ENCODE assay signal across 38 cellular contexts in genomic region chr7:13169356-13169755, GRCh38.
"Had no signal": no experiment of that assay in that cellular context is flagged by ENCODE, and none has a peak within 500 bp of the region (broad histone marks: within the 10 kb centered on the region; RNA-seq: fewer than 3 reads in every experiment).

No MANE protein-coding gene starts in this region.

- H3K36me3 Mint-ChIP-seq: activated naive CD4-positive, alpha-beta T cell treated with anti-CD3 and anti-CD28 coated beads, Interleukin-2, amount 10 ng/mL, durations not matched to agents 7 days and 5 days; activated naive CD4-positive, alpha-beta T cell treated with anti-CD3 and anti-CD28 coated beads, Interleukin-2, amount 50 U/mL, for 24 hours; activated naive CD4-positive, alpha-beta T cell treated with anti-CD3 and anti-CD28 coated beads, Interleukin-2, amount 50 U/mL, for 72 hours; activated naive CD8-positive, alpha-beta T cell; activated naive CD8-positive, alpha-beta T cell treated with anti-CD3 and anti-CD28 coated beads for 36 hours; activated naive CD8-positive, alpha-beta T cell treated with anti-CD3 and anti-CD28 coated beads, Interleukin-2, amount 10 ng/mL, durations not matched to agents 7 days and 5 days; brain had no signal

- H3K27me3 Mint-ChIP-seq: activated naive CD4-positive, alpha-beta T cell treated with anti-CD3 and anti-CD28 coated beads, Interleukin-2, amount 10 ng/mL, durations not matched to agents 7 days and 5 days; brain had no signal

- H3K27me3 ChIP-seq: adrenal gland, ascending aorta, body of pancreas, brain microvascular endothelial cell, breast epithelium, cardiac muscle cell had no signal

- H3K9me3 ChIP-seq: adrenal gland, ascending aorta, body of pancreas, breast epithelium had no signal

- H3K4me3 ChIP-seq: adrenal gland, ascending aorta, body of pancreas, breast epithelium, cardiac muscle cell had no signal

- H3K4me3 Mint-ChIP-seq: activated naive CD4-positive, alpha-beta T cell treated with anti-CD3 and anti-CD28 coated beads for 36 hours; activated naive CD4-positive, alpha-beta T cell treated with anti-CD3 and anti-CD28 coated beads, Interleukin-2, amount 10 ng/mL, durations not matched to agents 7 days and 5 days; activated naive CD4-positive, alpha-beta T cell treated with anti-CD3 and anti-CD28 coated beads, Interleukin-2, amount 50 U/mL, for 24 hours; activated naive CD8-positive, alpha-beta T cell; activated naive CD8-positive, alpha-beta T cell treated with anti-CD3 and anti-CD28 coated beads for 36 hours; activated naive CD8-positive, alpha-beta T cell treated with anti-CD3 and anti-CD28 coated beads, Interleukin-2, amount 10 ng/mL, durations not matched to agents 7 days and 5 days; activated naive CD8-positive, alpha-beta T cell treated with anti-CD3 and anti-CD28 coated beads, Interleukin-2, amount 50 U/mL, for 24 hours; activated T-cell treated with anti-CD3 and anti-CD28 coated beads, Interleukin-2, amount 50 U/mL, for 24 hours; activated T-cell treated with anti-CD3 and anti-CD28 coated beads, Interleukin-2, amount 50 U/mL, for 4 hours; activated T-cell treated with anti-CD3 and anti-CD28 coated beads, Interleukin-2, amount 50 U/mL, for 72 hours; activated T-helper 1 cell treated with anti-CD3 and anti-CD28 coated beads, Interleukin-12 subunit alpha, Interleukin-12 subunit beta, Interleukin-2, Interleukin-4 antibody, amounts not matched to agents 30 ng/mL and 10 ng/mL and 1 ng/mL, durations not matched to agents 14 hours and 24 hours and 36 hours; activated T-helper 17 cell treated with anti-CD3 and anti-CD28 coated beads, Interleukin-2, amount 50 U/mL, for 72 hours; brain; central memory CD8-positive, alpha-beta T cell had no signal

- H3K9me3 Mint-ChIP-seq: activated naive CD4-positive, alpha-beta T cell treated with anti-CD3 and anti-CD28 coated beads for 36 hours; activated naive CD4-positive, alpha-beta T cell treated with anti-CD3 and anti-CD28 coated beads, Interleukin-2, amount 10 ng/mL, durations not matched to agents 7 days and 5 days; activated naive CD4-positive, alpha-beta T cell treated with anti-CD3 and anti-CD28 coated beads, Interleukin-2, amount 50 U/mL, for 24 hours; activated naive CD4-positive, alpha-beta T cell treated with anti-CD3 and anti-CD28 coated beads, Interleukin-2, amount 50 U/mL, for 72 hours; activated naive CD8-positive, alpha-beta T cell treated with anti-CD3 and anti-CD28 coated beads for 36 hours; activated naive CD8-positive, alpha-beta T cell treated with anti-CD3 and anti-CD28 coated beads, Interleukin-2, amount 10 ng/mL, durations not matched to agents 7 days and 5 days; activated naive CD8-positive, alpha-beta T cell treated with anti-CD3 and anti-CD28 coated beads, Interleukin-2, amount 50 U/mL, for 24 hours; activated T-cell treated with anti-CD3 and anti-CD28 coated beads, Interleukin-2, amount 50 U/mL, for 24 hours; activated T-cell treated with anti-CD3 and anti-CD28 coated beads, Interleukin-2, amount 50 U/mL, for 4 hours; activated T-cell treated with anti-CD3 and anti-CD28 coated beads, Interleukin-2, amount 50 U/mL, for 72 hours; activated T-helper 1 cell treated with anti-CD3 and anti-CD28 coated beads, Interleukin-12 subunit alpha, Interleukin-12 subunit beta, Interleukin-2, Interleukin-4 antibody, amounts not matched to agents 30 ng/mL and 10 ng/mL and 1 ng/mL, durations not matched to agents 14 hours and 24 hours and 36 hours; activated T-helper 17 cell treated with anti-CD3 and anti-CD28 coated beads, Interleukin-2, amount 50 U/mL, for 72 hours; activated T-helper 2 cell treated with anti-CD3 and anti-CD28 coated beads, Interferon-gamma antibody, Interleukin-2, Interleukin-4, amounts not matched to agents 10 μg/mL and 5 μg/mL and 100 μg/mL, durations not matched to agents 14 hours and 24 hours and 36 hours; central memory CD8-positive, alpha-beta T cell had no signal

- H3K27ac ChIP-seq: adrenal gland, ascending aorta, body of pancreas, brain microvascular endothelial cell, breast epithelium, cardiac muscle cell had no signal

- H3K4me1 ChIP-seq: adrenal gland, ascending aorta, body of pancreas, breast epithelium had no signal

- DNase-seq: activated effector memory CD4-positive, alpha-beta T cell treated with anti-CD3 and anti-CD28 coated beads, Interleukin-2, amount 50 U/mL, for 16 hours; activated effector memory CD4-positive, alpha-beta T cell treated with Interleukin-2 at 50 U/mL for 16 hours; activated gamma-delta T cell; activated gamma-delta T cell treated with Interleukin-2 at 50 U/mL for 16 hours; activated naive CD4-positive, alpha-beta T cell; activated naive CD4-positive, alpha-beta T cell treated with anti-CD3 and anti-CD28 coated beads for 36 hours; activated naive CD4-positive, alpha-beta T cell treated with anti-CD3 and anti-CD28 coated beads, Interleukin-2, amount 10 ng/mL, durations not matched to agents 7 days and 5 days; activated naive CD4-positive, alpha-beta T cell treated with anti-CD3 and anti-CD28 coated beads, Interleukin-2, amount 50 U/mL, for 16 hours; activated naive CD4-positive, alpha-beta T cell treated with Interleukin-2 at 50 U/mL for 16 hours; activated naive CD8-positive, alpha-beta T cell treated with anti-CD3 and anti-CD28 coated beads for 36 hours; activated naive CD8-positive, alpha-beta T cell treated with anti-CD3 and anti-CD28 coated beads, Interleukin-2, amount 10 ng/mL, durations not matched to agents 7 days and 5 days; activated naive CD8-positive, alpha-beta T cell treated with anti-CD3 and anti-CD28 coated beads, Interleukin-2, amount 50 U/mL, for 24 hours; activated T-cell treated with anti-CD3 and anti-CD28 coated beads, Interleukin-2, amount 50 U/mL, for 1 hour; activated T-cell treated with anti-CD3 and anti-CD28 coated beads, Interleukin-2, amount 50 U/mL, for 24 hours; activated T-cell treated with anti-CD3 and anti-CD28 coated beads, Interleukin-2, amount 50 U/mL, for 4 hours; activated T-cell treated with anti-CD3 and anti-CD28 coated beads, Interleukin-2, amount 50 U/mL, for 48 hours; activated T-cell treated with anti-CD3 and anti-CD28 coated beads, Interleukin-2, amount 50 U/mL, for 72 hours; adrenal gland; amniotic stem cell; amygdala; aorta; body of pancreas; brain microvascular endothelial cell; central memory CD4-positive, alpha-beta T cell; cerebellar nuclear complex had no signal

- H3K4me1 Mint-ChIP-seq: activated naive CD4-positive, alpha-beta T cell treated with anti-CD3 and anti-CD28 coated beads, Interleukin-2, amount 10 ng/mL, durations not matched to agents 7 days and 5 days; activated naive CD4-positive, alpha-beta T cell treated with anti-CD3 and anti-CD28 coated beads, Interleukin-2, amount 50 U/mL, for 24 hours; activated naive CD8-positive, alpha-beta T cell treated with anti-CD3 and anti-CD28 coated beads for 36 hours; activated naive CD8-positive, alpha-beta T cell treated with anti-CD3 and anti-CD28 coated beads, Interleukin-2, amount 10 ng/mL, durations not matched to agents 7 days and 5 days; activated naive CD8-positive, alpha-beta T cell treated with anti-CD3 and anti-CD28 coated beads, Interleukin-2, amount 50 U/mL, for 24 hours; activated T-helper 17 cell treated with anti-CD3 and anti-CD28 coated beads, Interleukin-2, amount 50 U/mL, for 72 hours; central memory CD8-positive, alpha-beta T cell had no signal

- H3K27ac Mint-ChIP-seq: activated naive CD4-positive, alpha-beta T cell treated with anti-CD3 and anti-CD28 coated beads for 36 hours; activated naive CD4-positive, alpha-beta T cell treated with anti-CD3 and anti-CD28 coated beads, Interleukin-2, amount 10 ng/mL, durations not matched to agents 7 days and 5 days; activated naive CD4-positive, alpha-beta T cell treated with anti-CD3 and anti-CD28 coated beads, Interleukin-2, amount 50 U/mL, for 24 hours; activated naive CD4-positive, alpha-beta T cell treated with anti-CD3 and anti-CD28 coated beads, Interleukin-2, amount 50 U/mL, for 72 hours; activated naive CD8-positive, alpha-beta T cell; activated naive CD8-positive, alpha-beta T cell treated with anti-CD3 and anti-CD28 coated beads for 36 hours; activated naive CD8-positive, alpha-beta T cell treated with anti-CD3 and anti-CD28 coated beads, Interleukin-2, amount 10 ng/mL, durations not matched to agents 7 days and 5 days; activated naive CD8-positive, alpha-beta T cell treated with anti-CD3 and anti-CD28 coated beads, Interleukin-2, amount 50 U/mL, for 24 hours; activated T-cell treated with anti-CD3 and anti-CD28 coated beads, Interleukin-2, amount 50 U/mL, for 24 hours; activated T-cell treated with anti-CD3 and anti-CD28 coated beads, Interleukin-2, amount 50 U/mL, for 72 hours; activated T-helper 1 cell treated with anti-CD3 and anti-CD28 coated beads, Interleukin-12 subunit alpha, Interleukin-12 subunit beta, Interleukin-2, Interleukin-4 antibody, amounts not matched to agents 30 ng/mL and 10 ng/mL and 1 ng/mL, durations not matched to agents 14 hours and 24 hours and 36 hours; activated T-helper 17 cell treated with anti-CD3 and anti-CD28 coated beads, Interleukin-2, amount 50 U/mL, for 72 hours; activated T-helper 2 cell treated with anti-CD3 and anti-CD28 coated beads, Interferon-gamma antibody, Interleukin-2, Interleukin-4, amounts not matched to agents 10 μg/mL and 5 μg/mL and 100 μg/mL, durations not matched to agents 14 hours and 24 hours and 36 hours; brain had no signal

- ATAC-seq: activated naive CD4-positive, alpha-beta T cell treated with anti-CD3 and anti-CD28 coated beads, Interleukin-2, amount 50 U/mL, for 72 hours; activated naive CD8-positive, alpha-beta T cell treated with anti-CD3 and anti-CD28 coated beads, Interleukin-2, amount 50 U/mL, for 24 hours; activated T-cell treated with anti-CD3 and anti-CD28 coated beads, Interleukin-2, amount 50 U/mL, for 4 hours; activated T-cell treated with anti-CD3 and anti-CD28 coated beads, Interleukin-2, amount 50 U/mL, for 72 hours; activated T-helper 17 cell treated with anti-CD3 and anti-CD28 coated beads, Interleukin-2, amount 50 U/mL, for 72 hours; body of pancreas had no signal

- FAIRE-seq: astrocyte, bronchial epithelial cell had no signal

- H3K36me3 ChIP-seq: adrenal gland, ascending aorta, brain microvascular endothelial cell, breast epithelium, cardiac muscle cell had no signal
